14 cellular contexts compared by ENCODE assay signal in the genomic region with DNA sequence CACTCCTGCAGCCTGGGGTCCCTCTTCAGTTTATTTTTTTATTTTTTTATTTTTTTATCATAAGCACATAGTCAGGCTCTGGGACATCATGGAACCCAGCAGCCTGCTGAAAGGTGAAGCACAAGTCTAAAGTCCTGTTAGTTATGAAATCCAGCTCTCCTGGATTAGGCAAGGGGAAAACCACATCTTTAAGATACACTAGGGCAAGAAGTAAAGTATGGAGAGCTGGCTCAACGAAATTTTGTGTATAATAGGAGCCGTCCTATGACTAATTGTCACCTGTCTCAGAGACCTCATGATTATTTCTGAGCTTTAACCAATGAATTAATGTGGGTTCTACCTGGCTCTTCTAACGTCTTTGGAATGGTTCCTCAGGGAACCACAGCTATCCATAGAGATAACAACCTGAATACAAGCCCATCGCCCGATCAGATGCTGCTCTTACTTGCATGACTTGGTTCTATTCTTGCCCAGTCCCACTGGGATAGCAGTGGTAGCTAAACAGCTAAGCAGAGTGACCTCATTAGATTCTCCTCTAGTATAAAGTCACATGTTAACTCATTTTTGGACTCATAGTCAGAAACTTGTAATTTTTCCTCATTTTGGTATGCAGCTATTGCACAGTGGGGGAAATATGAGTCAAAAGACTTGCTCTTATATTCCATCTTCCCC.
DNase-seq lines count a peak whose midpoint lies in the region; ATAC-seq, FAIRE-seq and TF ChIP-seq lines count a peak whose summit lies in the region.
"Had no signal": no experiment of that assay in that cellular context is flagged by ENCODE, and none has a peak within 500 bp of the region (broad histone marks: within the 10 kb centered on the region; RNA-seq: fewer than 3 reads in every experiment).

No MANE protein-coding gene starts in this region.

- TF ChIP-seq CTCF in DOHH2 (IDR thresholded peaks at IDR 0.05; ENCODE audit: low read depth, low read length, poor library complexity, severe bottlenecking) (no peak), MM.1S (IDR thresholded peaks at IDR 0.05; ENCODE audit: low read length) (no peak)

- FAIRE-seq in RCC 7860 (lab: Jason Lieb, UNC) = no peak
- FAIRE-seq: small intestine had no signal

- no peak overlapping the region for H3K9ac ChIP-seq in MM.1S (ENCODE audit: low read length)

- DNase-seq in MM.1S (no peak), sciatic nerve (ENCODE audit: low spot score) (no peak), RCC 7860 (ENCODE audit: low spot score) (no peak), hepatic stellate cell (ENCODE audit: low spot score) (no peak), NCI-H510A treated with DMSO at 0.1 percent for 48 hours (lab: John Stamatoyannopoulos, UW) (no peak)
- DNase-seq: caudate nucleus, DMS79, NCI-H1417 treated with DMSO at 0.1 percent for 48 hours, occipital lobe had no signal

- ATAC-seq in esophagus mucosa (peak; percentile 15), sciatic nerve (peak; percentile 63)
- ATAC-seq: PC-3 had no signal

- H3K4me3 ChIP-seq in DOHH2 (ENCODE audit: low read length) (no peak overlapping the region), MM.1S (ENCODE audit: low read length) (no peak overlapping the region)
- H3K4me3 ChIP-seq: vagina had no signal

- H3K4me2 ChIP-seq in DOHH2 (ENCODE audit: low read length) (peak overlapping the region; percentile 73), MM.1S (ENCODE audit: low read depth, low read length) (peak overlapping the region; percentile 64; the same call in 1 of the 2 replicates)

- no peaks in the 10 kb centered on the region for H3K36me3 ChIP-seq in DOHH2 (ENCODE audit: control insufficient read depth, low read length)
- no peaks in the 10 kb centered on the region for H3K36me3 ChIP-seq in MM.1S (replicated peaks; ENCODE audit: insufficient read depth, low read length)
- H3K36me3 ChIP-seq: vagina had no signal

- no peaks in the 10 kb centered on the region for H3K27me3 ChIP-seq in DOHH2 (ENCODE audit: control insufficient read depth, low read length)
- no peaks in the 10 kb centered on the region for H3K27me3 ChIP-seq in MM.1S (replicated peaks; ENCODE audit: insufficient read depth, low read length)
- H3K27me3 ChIP-seq: vagina had no signal

- intact Hi-C loops in sciatic nerve (cut with DNase I) = no loop called here

- H3K27ac ChIP-seq in DOHH2 (ENCODE audit: low read depth, low read length) (no peak overlapping the region), MM.1S (ENCODE audit: low read length) (peak overlapping the region; percentile 76; the same call in 1 of the 2 replicates)
- H3K27ac ChIP-seq: vagina had no signal

- H3K79me2 ChIP-seq in DOHH2 (ENCODE audit: control insufficient read depth, low read length) = no peaks in the 10 kb centered on the region
- no peaks in the 10 kb centered on the region for H3K79me2 ChIP-seq in MM.1S (ENCODE audit: low read length)

- H3K9me2 ChIP-seq in DOHH2 (replicated peaks; ENCODE audit: control insufficient read depth, low read length) = no peaks in the 10 kb centered on the region
- H3K9me2 ChIP-seq in MM.1S (replicated peaks; ENCODE audit: insufficient read depth, low read length) = no peaks in the 10 kb centered on the region

- H3K4me1 ChIP-seq in DOHH2 (ENCODE audit: control insufficient read depth, low read length) (peaks cover 38% of the 10 kb centered on the region), MM.1S (ENCODE audit: low read length) (peaks cover 23% of the 10 kb centered on the region)

- H3F3A ChIP-seq in DOHH2 (ENCODE audit: control insufficient read depth, insufficient read depth) = peaks cover 4% of the 10 kb centered on the region; the same call in 1 of the 2 replicates
- H3F3A ChIP-seq in MM.1S (ENCODE audit: insufficient read depth, low read length) = peaks cover 19% of the 10 kb centered on the region

- H4K20me1 ChIP-seq in DOHH2 (ENCODE audit: control insufficient read depth, insufficient read depth, low read depth, low read length) (no peaks in the 10 kb centered on the region), MM.1S (ENCODE audit: insufficient read depth, low read length) (no peaks in the 10 kb centered on the region)

- H3K9me3 ChIP-seq in DOHH2 (ENCODE audit: control insufficient read depth, insufficient read depth, low read length) = no peaks in the 10 kb centered on the region
- H3K9me3 ChIP-seq in MM.1S (replicated peaks; ENCODE audit: insufficient read depth, low read length) = no peaks in the 10 kb centered on the region
- H3K9me3 ChIP-seq: vagina had no signal

- no peak overlapping the region for H2AFZ ChIP-seq in MM.1S (ENCODE audit: low read length)
